Comparison of ENCODE assay signal across 1 cellular context in genomic region chr1:6592441-6592840, GRCh38.
TF ChIP-seq lines count a peak whose summit lies in the region.

No MANE protein-coding gene starts in this region.

TF ChIP-seq in HepG2, 621 proteins besides CTCF, POLR2A, EP300 and RAD21:
- TF ChIP-seq AGO1 (IDR thresholded peaks at IDR 0.05; ENCODE audit: low read depth, low read length, poor library complexity, severe bottlenecking) (peak; percentile 12), MXD1 (CRISPR knock-in tag; IDR thresholded peaks at IDR 0.05) (no peak), ELF1 (CRISPR knock-in tag; IDR thresholded peaks at IDR 0.05) (no peak), ZKSCAN1 (IDR thresholded peaks at IDR 0.05; ENCODE audit: low read length) (no peak), CCDC6 (CRISPR knock-in tag; IDR thresholded peaks at IDR 0.05) (no peak), NFIB (CRISPR knock-in tag; IDR thresholded peaks at IDR 0.05; ENCODE audit: borderline replicate concordance) (no peak), RBM22 (optimal IDR thresholded peaks at IDR 0.05; ENCODE audit: low read length) (peak; percentile 41), ATF2 (CRISPR knock-in tag; IDR thresholded peaks at IDR 0.05) (no peak), PTBP1 (IDR thresholded peaks at IDR 0.05; ENCODE audit: low read depth, low read length, poor library complexity, severe bottlenecking) (no peak), FOXJ3 (CRISPR knock-in tag; IDR thresholded peaks at IDR 0.05; ENCODE audit: borderline replicate concordance) (no peak), XRCC5 (optimal IDR thresholded peaks at IDR 0.05; ENCODE audit: low read length) (no peak), MED8 (CRISPR knock-in tag; IDR thresholded peaks at IDR 0.05; ENCODE audit: insufficient replicate concordance) (no peak), ZNF142 (CRISPR knock-in tag; IDR thresholded peaks at IDR 0.05) (no peak), ZNF280B (CRISPR knock-in tag; IDR thresholded peaks at IDR 0.05; ENCODE audit: borderline replicate concordance) (no peak), ZNF292 (CRISPR knock-in tag; IDR thresholded peaks at IDR 0.05; ENCODE audit: borderline replicate concordance, low read depth) (no peak), MTERF4 (CRISPR knock-in tag; IDR thresholded peaks at IDR 0.05) (no peak), FOXO4 (CRISPR knock-in tag; conservative IDR thresholded peaks at IDR 0.05) (no peak)
